In genomic region chr12:6016756-6017155, GRCh38 we compare ENCODE assay signal across 7 cellular contexts.
"Had no signal": no experiment of that assay in that cellular context is flagged by ENCODE, and none has a peak within 500 bp of the region (broad histone marks: within the 10 kb centered on the region; RNA-seq: fewer than 3 reads in every experiment).

No MANE protein-coding gene starts in this region.

- FAIRE-seq: H1, H54 had no signal

- H3K9me3 Mint-ChIP-seq: GM23338, H9 had no signal

- H3K4me3 ChIP-seq: GM23338 had no signal

- H3K4me1 Mint-ChIP-seq: GM23338, H9 had no signal

- DNase-seq: H9, HCEC 1CT, IMR-90 had no signal

- H3K4me3 Mint-ChIP-seq: GM23338, H9 had no signal

- ATAC-seq: GM23338 had no signal

- H3K27ac ChIP-seq: HL-60 had no signal

- H3K27ac Mint-ChIP-seq: GM23338, H9 had no signal
